In the genomic region with DNA sequence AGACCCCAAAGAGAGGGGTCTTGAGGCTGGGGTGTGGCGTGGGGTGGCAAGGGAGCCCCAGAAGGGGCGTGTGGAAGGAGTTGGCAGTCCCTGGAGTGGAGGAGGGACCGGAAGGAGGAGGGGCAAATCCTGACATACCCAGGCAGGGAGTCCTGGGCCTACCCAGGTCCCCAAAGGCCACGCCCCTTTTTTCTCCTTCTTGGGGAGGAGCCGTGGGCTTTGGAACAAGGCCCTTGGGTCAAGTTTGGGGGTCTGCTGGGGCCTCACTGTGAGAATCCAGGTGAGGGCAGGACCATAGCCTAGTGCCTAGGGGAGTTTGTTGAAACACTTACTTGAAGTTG, we compare ENCODE assay signal across 9 cellular contexts. TPM values are rescaled to one million over a fixed set of nuclear protein-coding genes. Genes with fewer than 3 reads are reported as not detected.
DNase-seq lines count a peak whose midpoint lies in the region; ATAC-seq, FAIRE-seq and TF ChIP-seq lines count a peak whose summit lies in the region.
"Had no signal": no experiment of that assay in that cellular context is flagged by ENCODE, and none has a peak within 500 bp of the region (broad histone marks: within the 10 kb centered on the region; RNA-seq: fewer than 3 reads in every experiment).

No MANE protein-coding gene starts in this region.

- H3K9ac ChIP-seq in SK-N-SH (no peak overlapping the region; the same call in 1 of the 2 replicates), liver (ENCODE audit: low read depth in 1 of 2, low read length in 2 of 2) (no peak overlapping the region)

- DNase-seq in SK-N-SH = peak; percentile 60
- peak; percentile 62 to 82 (median 76) for DNase-seq in body of pancreas
- DNase-seq in tibial nerve (ENCODE audit: low spot score in 2 of 2) = no peak
- no peak for DNase-seq in activated naive CD4-positive, alpha-beta T cell treated with anti-CD3 and anti-CD28 coated beads, Interleukin-2, amount 50 U/mL, for 16 hours
- no peak for DNase-seq in GM19240 (ENCODE audit: insufficient read length, low spot score)
- no peak for DNase-seq in GM19239 (ENCODE audit: insufficient read length, low spot score)

- FAIRE-seq in GM19239 (lab: Jason Lieb, UNC) = no peak
- FAIRE-seq: keratinocyte had no signal

- TF ChIP-seq POLR2A in body of pancreas (IDR thresholded peaks at IDR 0.05) (no peak), tibial nerve (IDR thresholded peaks at IDR 0.05) (no peak)

- CTCF ChIA-PET in SK-N-SH (lab: Yijun Ruan, JAX) = interaction anchor here (0.6 to 3.0 kb wide), 6 partner anchors 10 to 126 kb away, joined by 3 to 9 read pairs (median 6); no protein-coding TSS in a partner anchor

- POLR2A ChIA-PET in SK-N-SH (lab: Yijun Ruan, JAX) = no interaction called here

- H3K36me3 ChIP-seq in SK-N-SH (replicated peaks in 1 of 2; ENCODE audit: control insufficient read depth in 1 of 2, insufficient read depth in 2 of 2, low read length in 1 of 2) (no peaks in the 10 kb centered on the region), body of pancreas (replicated peaks in 1 of 2; ENCODE audit: insufficient read depth in 1 of 2, low read depth in 2 of 2) (no peaks in the 10 kb centered on the region), liver (ENCODE audit: control insufficient read depth in 4 of 4, insufficient read depth in 3 of 4, low read depth in 1 of 4, low read length in 3 of 4) (no peaks in the 10 kb centered on the region), tibial nerve (no peaks in the 10 kb centered on the region)

- ATAC-seq in SK-N-SH treated with all-trans-retinoic acid at 6 μM for 48 hours (no peak), body of pancreas (peak; percentile 36)

- H3K9me2 ChIP-seq in SK-N-SH = no peaks in the 10 kb centered on the region

- TF ChIP-seq RAD21 in SK-N-SH (IDR thresholded peaks at IDR 0.05; ENCODE audit: low read length) = no peak
- TF ChIP-seq RAD21 in liver (IDR thresholded peaks at IDR 0.05) = no peak

- H3K27me3 ChIP-seq in SK-N-SH (ENCODE audit: insufficient read depth) (no peaks in the 10 kb centered on the region), body of pancreas (no peaks in the 10 kb centered on the region), liver (ENCODE audit: control insufficient read depth in 4 of 4, insufficient read depth in 4 of 4, low read length in 3 of 4) (peaks cover 0 to 10% (median 0%) of the 10 kb centered on the region in 4 donors), tibial nerve (no peaks in the 10 kb centered on the region)

- intact Hi-C loops in body of pancreas (cut with DNase I) = no loop called here

- H2AFZ ChIP-seq in SK-N-SH (ENCODE audit: low read depth) = no peak overlapping the region

- TF ChIP-seq EP300 in SK-N-SH (IDR thresholded peaks at IDR 0.05; ENCODE audit: borderline replicate concordance in 1 of 2, low read depth in 1 of 2, low read length in 1 of 2) (no peak), tibial nerve (IDR thresholded peaks at IDR 0.05) (no peak)

- H3K4me3 ChIP-seq in SK-N-SH (ENCODE audit: low read depth in 2 of 2, low read length in 1 of 2) (no peak overlapping the region), body of pancreas (no peak overlapping the region), liver (ENCODE audit: low read depth in 1 of 3, low read length in 3 of 3) (no peak overlapping the region), tibial nerve (peak overlapping the region; percentile 59 to 81 (median 74))

- peaks cover 12% of the 10 kb centered on the region; the same call in 1 of the 2 replicates for H3K79me2 ChIP-seq in SK-N-SH (ENCODE audit: insufficient read depth)

- H3K4me1 ChIP-seq in SK-N-SH (ENCODE audit: control insufficient read depth in 1 of 2, insufficient read depth in 2 of 2, low read depth in 1 of 2, low read length in 1 of 2) (peaks cover 50 to 59% of the 10 kb centered on the region in 2 experiments), body of pancreas (peaks cover 68% of the 10 kb centered on the region), liver (ENCODE audit: control insufficient read depth in 4 of 4, insufficient read depth in 4 of 4, low read length in 3 of 4) (peaks cover 11 to 27% (median 20%) of the 10 kb centered on the region in 4 donors), tibial nerve (peaks cover 0 to 77% (median 49%) of the 10 kb centered on the region in 4 donors)

- H3K27ac ChIP-seq in SK-N-SH (ENCODE audit: low read depth in 2 of 2, low read length in 1 of 2) (peak overlapping the region in 1 of 2 experiments; percentile 73; a peak in 1 of 4 replicates), body of pancreas (peak overlapping the region; percentile 83 to 93 (median 90)), liver (ENCODE audit: low read depth in 1 of 2, low read length in 2 of 2) (peak overlapping the region; percentile 63 to 73), tibial nerve (peak overlapping the region; percentile 85 to 98 (median 93))

- H3K9me3 ChIP-seq in SK-N-SH (no peaks in the 10 kb centered on the region), body of pancreas (no peaks in the 10 kb centered on the region), liver (ENCODE audit: control insufficient read depth in 4 of 4, low read length in 3 of 4) (no peaks in the 10 kb centered on the region), tibial nerve (no peaks in the 10 kb centered on the region)

- TF ChIP-seq CTCF in SK-N-SH (IDR thresholded peaks at IDR 0.05) (no peak), body of pancreas (IDR thresholded peaks at IDR 0.05) (no peak), liver (IDR thresholded peaks at IDR 0.05; ENCODE audit: low read depth, low read length, missing input control) (no peak), tibial nerve (IDR thresholded peaks at IDR 0.05) (no peak)

- peak overlapping the region; percentile 90; the same call in 1 of the 2 replicates for H3K4me2 ChIP-seq in SK-N-SH

- H4K20me1 ChIP-seq in SK-N-SH (ENCODE audit: insufficient read depth) = peaks cover 6% of the 10 kb centered on the region

- 74% methylated on average over 5 of the region's 5 CpGs for WGBS in SK-N-SH (ENCODE audit: low lambda C conversion rate)
- whole genome bisulfite sequencing in body of pancreas, 2 donors = 3 to 13% methylated on average over 5 of the region's 5 CpGs
- 37% methylated on average over 5 of the region's 5 CpGs for whole genome bisulfite sequencing in liver
- WGBS in tibial nerve, 2 donors = 5 to 13% methylated on average over 5 of the region's 5 CpGs

- peaks cover 19% of the 10 kb centered on the region for H3F3A ChIP-seq in SK-N-SH (replicated peaks; ENCODE audit: insufficient read depth)

TF ChIP-seq in SK-N-SH, 30 proteins besides CTCF, POLR2A, EP300 and RAD21 (continues in another document):
- TF ChIP-seq NFIC (IDR thresholded peaks at IDR 0.05; ENCODE audit: borderline replicate concordance) (no peak), RXRA (IDR thresholded peaks at IDR 0.05; ENCODE audit: borderline replicate concordance, low read depth) (no peak), TAF1 (IDR thresholded peaks at IDR 0.05; ENCODE audit: borderline replicate concordance, low read depth, low read length) (no peak), SMC3 (IDR thresholded peaks at IDR 0.05; ENCODE audit: low read depth, low read length) (no peak), FOXJ3 (CRISPR knock-in tag; IDR thresholded peaks at IDR 0.05) (no peak)

TF ChIP-seq in SK-N-SH treated with all-trans-retinoic acid at 6 μM for 48 hours, 23 proteins besides CTCF, POLR2A, EP300 and RAD21 (continues in another document):
- TF ChIP-seq TCF4 (CRISPR knock-in tag; IDR thresholded peaks at IDR 0.05; ENCODE audit: borderline replicate concordance) (no peak), ZFP3 (CRISPR knock-in tag; IDR thresholded peaks at IDR 0.05) (no peak), ZFP30 (CRISPR knock-in tag; IDR thresholded peaks at IDR 0.05) (no peak), ESRRG (CRISPR knock-in tag; IDR thresholded peaks at IDR 0.05) (no peak), OSR1 (CRISPR knock-in tag; IDR thresholded peaks at IDR 0.05) (no peak)

TF ChIP-seq in liver, 16 proteins besides CTCF, POLR2A, EP300 and RAD21:
- TF ChIP-seq RXRA (IDR thresholded peaks at IDR 0.05) (no peak), GABPA (IDR thresholded peaks at IDR 0.05 in 1 of 2, conservative IDR thresholded peaks at IDR 0.05 in 1 of 2) (no peak), FOXA2 (IDR thresholded peaks at IDR 0.05) (no peak), EGR1 (IDR thresholded peaks at IDR 0.05; ENCODE audit: low read depth in 2 of 2) (no peak), YY1 (IDR thresholded peaks at IDR 0.05) (no peak), HNF4G (IDR thresholded peaks at IDR 0.05) (no peak), JUND (IDR thresholded peaks at IDR 0.05) (no peak), SP1 (IDR thresholded peaks at IDR 0.05) (no peak), HNF4A (conservative IDR thresholded peaks at IDR 0.05) (no peak)
- TF ChIP-seq, protein P1, sequence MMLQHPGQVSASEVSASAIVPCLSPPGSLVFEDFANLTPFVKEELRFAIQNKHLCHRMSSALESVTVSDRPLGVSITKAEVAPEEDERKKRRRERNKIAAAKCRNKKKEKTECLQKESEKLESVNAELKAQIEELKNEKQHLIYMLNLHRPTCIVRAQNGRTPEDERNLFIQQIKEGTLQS (IDR thresholded peaks at IDR 0.05) = no peak
TF ChIP-seq in liver: peak in this region for 0.

RNA-seq across cellular contexts. Expression of a gene that starts 1.2 kb away (rescaled TPM):
- polyA plus RNA-seq in SK-N-SH (2012; rRNA removed) (60.5 and 62.8 TPM in 2 replicates), liver (1 to 10 TPM; 1.8 to 2.2 TPM)
- 30.4 and 41.6 TPM in 2 replicates for polyA plus RNA-seq in SK-N-SH (2012; cell fraction: cytosol; rRNA removed)
- 239 and 265 TPM in 2 replicates for polyA plus RNA-seq in SK-N-SH (2012; cell fraction: nucleus; rRNA removed)
- total RNA-seq in body of pancreas (10 to 100 TPM; 22.3 to 37.2 TPM), liver (1 to 10 TPM; 2.1 to 5.6 TPM), tibial nerve (10 to 100 TPM; 55.5 to 97.2 (median 77.3) TPM)

RNA-seq across cellular contexts. Expression of a gene that starts 17.4 kb away (rescaled TPM):
- 60.4 and 68.6 TPM in 2 replicates for polyA plus RNA-seq in SK-N-SH (2012; rRNA removed)
- 27.8 and 47.3 TPM in 2 replicates for polyA plus RNA-seq in SK-N-SH (2012; cell fraction: cytosol; rRNA removed)
- polyA plus RNA-seq in SK-N-SH (2012; cell fraction: nucleus; rRNA removed) = 143 and 144 TPM in 2 replicates
- 10 to 100 TPM; 24.4 to 52.1 TPM for total RNA-seq in body of pancreas
- 10 to 100 TPM; 16.7 to 19.7 TPM for total RNA-seq in liver
- polyA plus RNA-seq in liver = 10 to 100 TPM in 1 of 2 donors, 1 to 10 TPM in 1; 4.1 to 19.5 TPM
- 10 to 100 TPM; 34.5 to 58.5 (median 40.2) TPM for total RNA-seq in tibial nerve

RNA-seq across cellular contexts. Expression of a gene that starts 22.7 kb away (rescaled TPM):
- polyA plus RNA-seq in SK-N-SH (2012; rRNA removed) (75.4 and 102 TPM in 2 replicates), liver (1 to 10 TPM; 6.3 to 9.9 TPM)
- polyA plus RNA-seq in SK-N-SH (2012; cell fraction: cytosol; rRNA removed) = 49.9 and 79.5 TPM in 2 replicates
- polyA plus RNA-seq in SK-N-SH (2012; cell fraction: nucleus; rRNA removed) = 69.6 and 89.1 TPM in 2 replicates
- total RNA-seq in body of pancreas (10 to 100 TPM; 11.9 to 13.5 TPM), liver (10 to 100 TPM; 11.2 to 15.6 TPM), tibial nerve (10 to 100 TPM; 34.3 to 72.9 (median 34.9) TPM)

RNA-seq across cellular contexts. Expression of a gene that starts 39.4 kb away (rescaled TPM):
- polyA plus RNA-seq in SK-N-SH (2012; rRNA removed) (not detected in 2 replicates), liver (not detected)
- not detected in 2 replicates for polyA plus RNA-seq in SK-N-SH (2012; cell fraction: cytosol; rRNA removed)
- 0.73 TPM in 1 of 2 replicates, not detected in the other for polyA plus RNA-seq in SK-N-SH (2012; cell fraction: nucleus; rRNA removed)
- total RNA-seq in body of pancreas (not detected), liver (not detected), tibial nerve (not detected)
- polyA plus RNA-seq: keratinocyte had no signal

Comparison
In these comparisons a context has a peak if more than half of its experiments do, and no peak if none do; other contexts are left out.
1. DNase-seq: peak in SK-N-SH (single experiment) and body of pancreas (4 of 4); none in tibial nerve (0 of 2), activated naive CD4-positive, alpha-beta T cell treated with anti-CD3 and anti-CD28 coated beads, Interleukin-2, amount 50 U/mL, for 16 hours (single experiment), GM19240 (single experiment) and GM19239 (single experiment).
2. H3K4me3 ChIP-seq: peak in tibial nerve (4 of 4); none in SK-N-SH (0 of 2), body of pancreas (0 of 2) and liver (0 of 3).